ENCODE assay signal across 1 cellular context in genomic region chr2:28233070-28233718, GRCh38.
A peak's percentile ranks its signal among the peaks of the same experiment; 100 is the strongest.
TF ChIP-seq lines count a peak whose summit lies in the region.

No MANE protein-coding gene starts in this region.

TF ChIP-seq in A549, 52 proteins besides CTCF, POLR2A, EP300 and RAD21 (continued from another document):
- TF ChIP-seq HES2 (IDR thresholded peaks at IDR 0.05) (no peak), E2F6 (IDR thresholded peaks at IDR 0.05; ENCODE audit: borderline replicate concordance, low read depth) (no peak), ZFP36 (IDR thresholded peaks at IDR 0.05; ENCODE audit: borderline replicate concordance, partially characterized antibody) (no peak), MYC (IDR thresholded peaks at IDR 0.05; ENCODE audit: borderline replicate concordance, low read length) (no peak; the same call in 1 of the 2 replicates), JUN (IDR thresholded peaks at IDR 0.05) (peak in 1 of 2 experiments; percentile 62; a peak in 4 of 5 replicates), NFE2L2 (conservative IDR thresholded peaks at IDR 0.05; ENCODE audit: low read length) (no peak), TFCP2L1 (CRISPR knock-in tag; IDR thresholded peaks at IDR 0.05) (no peak), GATA3 (IDR thresholded peaks at IDR 0.05; ENCODE audit: borderline replicate concordance) (peak; percentile 70; the same call in 1 of the 2 replicates), MAFK (IDR thresholded peaks at IDR 0.05; ENCODE audit: partially characterized antibody) (peak; percentile 72), RCOR1 (IDR thresholded peaks at IDR 0.05; ENCODE audit: low read depth, low read length) (no peak), SMC3 (IDR thresholded peaks at IDR 0.05) (peak; percentile 22; the same call in 2 of the 3 replicates), HOXB13 (CRISPR knock-in tag; IDR thresholded peaks at IDR 0.05; ENCODE audit: low read depth) (no peak), RFX5 (IDR thresholded peaks at IDR 0.05) (no peak), FOXS1 (CRISPR knock-in tag; IDR thresholded peaks at IDR 0.05) (no peak), KDM1A (IDR thresholded peaks at IDR 0.05; ENCODE audit: low read depth) (no peak), HOXB5 (CRISPR knock-in tag; IDR thresholded peaks at IDR 0.05) (no peak), HEYL (CRISPR knock-in tag; IDR thresholded peaks at IDR 0.05) (no peak)
TF ChIP-seq in A549: peak in this region for 7.
